Comparison of ENCODE assay signal across 12 cellular contexts in genomic region chr2:218281449-218281848, GRCh38. TPM values are rescaled to one million over a fixed set of nuclear protein-coding genes. Genes with fewer than 3 reads are reported as not detected.
A peak's percentile ranks its signal among the peaks of the same experiment; 100 is the strongest.
DNase-seq lines count a peak whose midpoint lies in the region; ATAC-seq and TF ChIP-seq lines count a peak whose summit lies in the region.
"Had no signal": no experiment of that assay in that cellular context is flagged by ENCODE, and none has a peak within 500 bp of the region (broad histone marks: within the 10 kb centered on the region; RNA-seq: fewer than 3 reads in every experiment).

No MANE protein-coding gene starts in this region.

- H3K27ac ChIP-seq in PC-9 (peak overlapping the region; percentile 98), stomach (peak overlapping the region; percentile 83 to 100 (median 99)), mesendoderm (ENCODE audit: low read depth, low read length) (no peak overlapping the region)

- peaks cover 7% of the 10 kb centered on the region for H3K36me3 Mint-ChIP-seq in brain

- no peak overlapping the region for H3K18ac ChIP-seq in mesendoderm (ENCODE audit: low read length)

- H3K4me3 ChIP-seq in PC-9 (peak overlapping the region; percentile 51), stomach (peak overlapping the region in 1 of 4 donors; percentile 5), mesendoderm (ENCODE audit: low read length) (no peak overlapping the region)

- H2AK5ac ChIP-seq in mesendoderm (ENCODE audit: low read length) = no peak overlapping the region

- no peaks in the 10 kb centered on the region for H3K9me3 Mint-ChIP-seq in brain
- H3K9me3 Mint-ChIP-seq: T-helper 1 cell treated with Interleukin-12 subunit alpha and Interleukin-12 subunit beta and Interleukin-4 antibody, amounts not matched to agents 30 μg/mL and 1 μg/mL, for 36 hours had no signal

- no peak overlapping the region for H4K5ac ChIP-seq in mesendoderm (ENCODE audit: low read length)

- DNase-seq in PC-9 (peak; percentile 54 to 78), left lobe of liver (ENCODE audit: low spot score) (no peak), stomach (peak; percentile 63), mesendoderm (no peak), NCI-H774 (lab: John Stamatoyannopoulos, UW) (no peak), COLO668 (lab: John Stamatoyannopoulos, UW; ENCODE audit: unreplicated experiment) (no peak)
- DNase-seq: activated naive CD4-positive, alpha-beta T cell; foreskin melanocyte; occipital lobe had no signal

- POLR2A ChIA-PET in PC-9 (lab: Charles Lee; ENCODE audit: unreplicated experiment) = interaction anchor here (0.5 to 0.7 kb wide), 3 partner anchors 15 to 932 kb away, joined by 3 to 6 read pairs (median 5); no protein-coding TSS in a partner anchor

- no TSS peak for BruUV-seq in PC-9 (replicated peaks; lab: Mats Ljungman, UMichigan)

- H2BK5ac ChIP-seq in mesendoderm (ENCODE audit: low read length) = no peak overlapping the region

- H3K4me1 ChIP-seq in PC-9 (replicated peaks; ENCODE audit: insufficient read depth) (peaks cover 55% of the 10 kb centered on the region), stomach (peaks cover 55 to 92% (median 87%) of the 10 kb centered on the region in 4 donors), mesendoderm (ENCODE audit: control insufficient read depth, low read depth, low read length) (no peaks in the 10 kb centered on the region)

- H2BK120ac ChIP-seq in mesendoderm (ENCODE audit: low read depth, low read length) = no peak overlapping the region

- H3K79me2 ChIP-seq in PC-9 (ENCODE audit: low read depth) (peaks cover 70% of the 10 kb centered on the region), mesendoderm (ENCODE audit: control insufficient read depth, insufficient read depth, low read length) (peaks cover 2% of the 10 kb centered on the region)

- peaks cover 6% of the 10 kb centered on the region for H3K79me1 ChIP-seq in mesendoderm (ENCODE audit: low read length)

- no peak for TF ChIP-seq EP300 in stomach (IDR thresholded peaks at IDR 0.05)

- H3K4me1 Mint-ChIP-seq in brain = peaks cover 37% of the 10 kb centered on the region

- H3F3A ChIP-seq in PC-9 (ENCODE audit: insufficient read depth, low read depth) = peaks cover 51% of the 10 kb centered on the region

- H2BK15ac ChIP-seq in mesendoderm (replicated peaks; ENCODE audit: low read depth) = no peak overlapping the region

- ATAC-seq in left lobe of liver (peak; percentile 33), HG03469 (IDR thresholded peaks at IDR 0.05; ENCODE audit: unreplicated experiment) (no peak)

- WGBS in stomach, 5 donors = 21 to 51% (median 31%) methylated on average over 3 of the region's 3 CpGs
- no CpG with 5 or more reads among the region's 3 CpGs for WGBS in mesendoderm (ENCODE audit: extremely low coverage, insufficient coverage, low lambda C conversion rate)

- peak overlapping the region; percentile 38 to 99 (median 94) for H3K27ac Mint-ChIP-seq in brain
- H3K27ac Mint-ChIP-seq: T-helper 1 cell treated with Interleukin-12 subunit alpha and Interleukin-12 subunit beta and Interleukin-4 antibody, amounts not matched to agents 30 μg/mL and 1 μg/mL, for 36 hours had no signal

- no peaks in the 10 kb centered on the region for H3K27me3 Mint-ChIP-seq in brain

- CTCF ChIA-PET in PC-9 (lab: Charles Lee) = interaction anchor here (1.0 kb wide), 1 partner anchor 115 kb away, joined by 5 read pairs; no protein-coding TSS in a partner anchor

- no peak for TF ChIP-seq POLR2A in stomach (IDR thresholded peaks at IDR 0.05)

- H3K4me2 ChIP-seq in PC-9 = peak overlapping the region; percentile 94
- no peak overlapping the region for H3K4me2 ChIP-seq in mesendoderm (ENCODE audit: low read length)

- H3K9me3 ChIP-seq in PC-9 (ENCODE audit: insufficient read depth, low read depth) (no peaks in the 10 kb centered on the region), stomach (no peaks in the 10 kb centered on the region)

- H3K9ac ChIP-seq in mesendoderm (ENCODE audit: low read length) = no peak overlapping the region

- H3K9me2 ChIP-seq in PC-9 (ENCODE audit: insufficient read depth) = no peaks in the 10 kb centered on the region

- peaks cover 23% of the 10 kb centered on the region for H3K36me3 ChIP-seq in PC-9 (ENCODE audit: low read depth)
- peaks cover 54 to 71% (median 62%) of the 10 kb centered on the region in 4 donors for H3K36me3 ChIP-seq in stomach
- H3K36me3 ChIP-seq in mesendoderm (ENCODE audit: control insufficient read depth, insufficient read depth, low read length) = peaks cover 9% of the 10 kb centered on the region

- H2AFZ ChIP-seq in PC-9 = no peak overlapping the region

- no peak for TF ChIP-seq CTCF in PC-9 (conservative IDR thresholded peaks at IDR 0.05)
- TF ChIP-seq CTCF in brain (conservative IDR thresholded peaks at IDR 0.05) = no peak
- no peak for TF ChIP-seq CTCF in stomach (IDR thresholded peaks at IDR 0.05)

- H4K20me1 ChIP-seq in PC-9 (ENCODE audit: insufficient read depth) = no peaks in the 10 kb centered on the region

- H3K23ac ChIP-seq in mesendoderm (ENCODE audit: low read length) = no peak overlapping the region

- intact Hi-C loops in PC-9 (cut with micrococcal nuclease; ENCODE audit: unreplicated experiment) (no loop called here), stomach (cut with DNase I; ENCODE audit: low total_unique reads) (no loop called here)

- no peak overlapping the region for H3K4ac ChIP-seq in mesendoderm (ENCODE audit: low read depth, low read length)

- H3K27me3 ChIP-seq in PC-9 (ENCODE audit: insufficient read depth, low read depth) = no peaks in the 10 kb centered on the region
- H3K27me3 ChIP-seq in stomach = no peaks in the 10 kb centered on the region
- H3K27me3 ChIP-seq in mesendoderm (ENCODE audit: insufficient read depth, low read length, poor library complexity) = no peaks in the 10 kb centered on the region

- H3K4me3 Mint-ChIP-seq in brain = peak overlapping the region in 1 of 5 experiments; percentile 64
- H3K4me3 Mint-ChIP-seq: T-helper 1 cell treated with Interleukin-12 subunit alpha and Interleukin-12 subunit beta and Interleukin-4 antibody, amounts not matched to agents 30 μg/mL and 1 μg/mL, for 36 hours had no signal

- H4K8ac ChIP-seq in mesendoderm (ENCODE audit: low read depth, low read length) = no peak overlapping the region

- no peak overlapping the region for H3K56ac ChIP-seq in mesendoderm (ENCODE audit: low read length)

RNA-seq across cellular contexts. Expression of gene TMBIM1, which starts 10.9 kb away (rescaled TPM):
- total RNA-seq in PC-9 (2021) = 172 and 187 TPM in 2 replicates
- polyA plus RNA-seq in brain (ENCODE audit: insufficient read depth, low read depth, low replicate concordance) = 58.7 TPM
- 117 TPM for total RNA-seq in left lobe of liver
- total RNA-seq in stomach = 100 to 1,000 TPM; 103 to 318 (median 223) TPM
- 100 to 1,000 TPM in 1 of 3 donors, 10 to 100 TPM in 2; 94.6 to 119 (median 97.9) TPM for polyA plus RNA-seq in stomach
- 20.7 TPM for polyA plus RNA-seq in mesendoderm (2013, experiment 1 of 2)
- 17.9 TPM for polyA plus RNA-seq in mesendoderm (2013, experiment 2 of 2)

RNA-seq across cellular contexts. Expression of gene PNKD, which starts 11.1 kb away (rescaled TPM):
- total RNA-seq in PC-9 (2021) = 94.7 and 102 TPM in 2 replicates
- polyA plus RNA-seq in brain (ENCODE audit: insufficient read depth, low read depth, low replicate concordance) = 119 TPM
- 102 TPM for total RNA-seq in left lobe of liver
- total RNA-seq in stomach = 100 to 1,000 TPM in 2 of 5 donors, 10 to 100 TPM in 3; 35.1 to 121 (median 76.9) TPM
- polyA plus RNA-seq in stomach = 100 to 1,000 TPM; 114 to 116 (median 114) TPM
- polyA plus RNA-seq in mesendoderm (2013, experiment 1 of 2) = 36.7 TPM
- polyA plus RNA-seq in mesendoderm (2013, experiment 2 of 2) = 36.3 TPM

RNA-seq across cellular contexts. Expression of gene AAMP, which starts 11.5 kb away (rescaled TPM):
- 126 and 165 TPM in 2 replicates for total RNA-seq in PC-9 (2021)
- 115 TPM for polyA plus RNA-seq in brain (ENCODE audit: insufficient read depth, low read depth, low replicate concordance)
- 43.9 TPM for total RNA-seq in left lobe of liver
- 100 to 1,000 TPM in 4 of 5 donors, 10 to 100 TPM in 1; 82.6 to 218 (median 173) TPM for total RNA-seq in stomach
- polyA plus RNA-seq in stomach = 100 to 1,000 TPM in 1 of 3 donors, 10 to 100 TPM in 2; 85.9 to 183 (median 88.9) TPM
- 63.9 TPM for polyA plus RNA-seq in mesendoderm (2013, experiment 1 of 2)
- polyA plus RNA-seq in mesendoderm (2013, experiment 2 of 2) = 62.4 TPM

RNA-seq across cellular contexts. Expression of gene GPBAR1, which starts 20.6 kb away (rescaled TPM):
- total RNA-seq in PC-9 (2021) (0.20 and 0.22 TPM in 2 replicates), left lobe of liver (1.3 TPM), stomach (1 to 10 TPM in 3 of 5 donors, under 1 TPM in 2; 0.45 to 4.8 (median 1.1) TPM)
- polyA plus RNA-seq in brain (ENCODE audit: insufficient read depth, low read depth, low replicate concordance) (0.39 TPM), stomach (1 to 10 TPM; 1.8 to 2.7 (median 2.6) TPM)
- polyA plus RNA-seq in mesendoderm (2013, experiment 1 of 2) = 0.10 TPM
- polyA plus RNA-seq in mesendoderm (2013, experiment 2 of 2) = 0.13 TPM
- total RNA-seq: occipital lobe had no signal

Comparison
In these comparisons a context has a peak if more than half of its experiments do, and no peak if none do; other contexts are left out.
1. DNase-seq: peak in PC-9 (2 of 2) and stomach (single experiment); none in left lobe of liver (single experiment), mesendoderm (single experiment), NCI-H774 (single experiment) and COLO668 (single experiment).